In the genomic region with DNA sequence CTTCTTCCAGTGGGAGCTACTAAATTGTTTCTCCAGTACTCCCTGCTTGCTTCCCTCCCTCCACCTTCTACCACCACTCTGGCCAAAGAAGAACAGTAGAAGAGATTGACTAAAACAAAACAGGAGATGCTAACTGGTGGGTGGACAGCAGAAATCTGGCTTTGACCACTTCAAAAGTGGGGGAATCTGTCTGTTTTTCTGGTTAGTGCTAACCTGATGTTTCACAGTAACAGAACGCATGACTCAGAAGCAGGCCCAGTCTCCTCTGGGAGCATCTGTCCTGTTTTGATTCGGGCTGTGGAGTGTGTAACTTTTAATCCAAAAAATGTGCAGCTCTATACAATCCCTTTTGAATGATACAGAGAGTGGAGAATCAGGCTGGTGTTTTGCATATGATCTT, we compare ENCODE assay signal across 12 cellular contexts.
DNase-seq lines count a peak whose midpoint lies in the region; ATAC-seq and TF ChIP-seq lines count a peak whose summit lies in the region.
"Had no signal": no experiment of that assay in that cellular context is flagged by ENCODE, and none has a peak within 500 bp of the region (broad histone marks: within the 10 kb centered on the region; RNA-seq: fewer than 3 reads in every experiment).

No MANE protein-coding gene starts in this region.

- H3K4me1 Mint-ChIP-seq in stimulated activated naive B cell treated with anti-CD40 and anti-IgM and Interleukin-4, amounts not matched to agents 10 μg/mL and 1 μg/mL and 100 μg/mL, for 72 hours = peaks cover 0 to 5% of the 10 kb centered on the region in 2 donors
- H3K4me1 Mint-ChIP-seq: activated naive CD8-positive, alpha-beta T cell treated with anti-CD3 and anti-CD28 coated beads, Interleukin-2, amount 10 ng/mL, durations not matched to agents 7 days and 5 days had no signal

- H3K9me3 Mint-ChIP-seq in stimulated activated naive B cell treated with anti-CD40 and anti-IgM and Interleukin-4, amounts not matched to agents 10 μg/mL and 1 μg/mL and 100 μg/mL, for 72 hours = peaks cover 2 to 3% of the 10 kb centered on the region in 2 donors
- H3K9me3 Mint-ChIP-seq: activated CD4-positive, alpha-beta memory T cell treated with anti-CD3 and anti-CD28 coated beads for 36 hours; activated naive CD8-positive, alpha-beta T cell treated with anti-CD3 and anti-CD28 coated beads, Interleukin-2, amount 10 ng/mL, durations not matched to agents 7 days and 5 days had no signal

- H3K27ac ChIP-seq in coronary artery = peak overlapping the region; percentile 73 to 83

- DNase-seq in HFF-Myc (ENCODE audit: extremely low read depth, low read depth) (peak; percentile 74), coronary artery (ENCODE audit: low spot score) (no peak), kidney glomerular epithelial cell (lab: John Stamatoyannopoulos, UW) (peak; percentile 29), superior temporal gyrus (ENCODE audit: extremely low spot score) (peak; percentile 31), OCI-M1 (lab: John Stamatoyannopoulos, UW) (no peak)
- DNase-seq in activated effector memory CD4-positive, alpha-beta T cell treated with anti-CD3 and anti-CD28 coated beads, Interleukin-2, amount 50 U/mL, for 16 hours = no peak
- no peak for DNase-seq in stimulated activated naive B cell treated with anti-CD40 and anti-IgM and Interleukin-4, amounts not matched to agents 10 μg/mL and 1 μg/mL and 100 μg/mL, for 72 hours
- DNase-seq: activated CD4-positive, alpha-beta memory T cell treated with anti-CD3 and anti-CD28 coated beads for 36 hours; activated naive CD8-positive, alpha-beta T cell treated with anti-CD3 and anti-CD28 coated beads, Interleukin-2, amount 10 ng/mL, durations not matched to agents 7 days and 5 days; NCI-H82; stomach had no signal

- H3K27ac Mint-ChIP-seq in stimulated activated naive B cell treated with anti-CD40 and anti-IgM and Interleukin-4, amounts not matched to agents 10 μg/mL and 1 μg/mL and 100 μg/mL, for 72 hours = no peak overlapping the region
- H3K27ac Mint-ChIP-seq: activated CD4-positive, alpha-beta memory T cell treated with anti-CD3 and anti-CD28 coated beads for 36 hours; activated naive CD8-positive, alpha-beta T cell treated with anti-CD3 and anti-CD28 coated beads, Interleukin-2, amount 10 ng/mL, durations not matched to agents 7 days and 5 days had no signal

- H3K27me3 Mint-ChIP-seq in stimulated activated naive B cell treated with anti-CD40 and anti-IgM and Interleukin-4, amounts not matched to agents 10 μg/mL and 1 μg/mL and 100 μg/mL, for 72 hours = peaks cover 15 to 21% of the 10 kb centered on the region in 2 donors

- TF ChIP-seq CTCF in HFF-Myc (IDR thresholded peaks at IDR 0.05; ENCODE audit: low read depth, low read length, missing control alignments) (no peak), coronary artery (IDR thresholded peaks at IDR 0.05) (no peak)

- no peak overlapping the region for H3K4me3 Mint-ChIP-seq in stimulated activated naive B cell treated with anti-CD40 and anti-IgM and Interleukin-4, amounts not matched to agents 10 μg/mL and 1 μg/mL and 100 μg/mL, for 72 hours
- H3K4me3 Mint-ChIP-seq: activated CD4-positive, alpha-beta memory T cell treated with anti-CD3 and anti-CD28 coated beads for 36 hours; activated naive CD8-positive, alpha-beta T cell treated with anti-CD3 and anti-CD28 coated beads, Interleukin-2, amount 10 ng/mL, durations not matched to agents 7 days and 5 days had no signal

- H3K36me3 Mint-ChIP-seq in stimulated activated naive B cell treated with anti-CD40 and anti-IgM and Interleukin-4, amounts not matched to agents 10 μg/mL and 1 μg/mL and 100 μg/mL, for 72 hours = no peaks in the 10 kb centered on the region
- H3K36me3 Mint-ChIP-seq: activated CD4-positive, alpha-beta memory T cell treated with anti-CD3 and anti-CD28 coated beads for 36 hours; activated naive CD8-positive, alpha-beta T cell treated with anti-CD3 and anti-CD28 coated beads, Interleukin-2, amount 10 ng/mL, durations not matched to agents 7 days and 5 days had no signal

- ATAC-seq in HG02981 (IDR thresholded peaks at IDR 0.05; ENCODE audit: unreplicated experiment) = no peak
- ATAC-seq in stimulated activated naive B cell treated with anti-CD40 and anti-IgM and Interleukin-4, amounts not matched to agents 10 μg/mL and 1 μg/mL and 100 μg/mL, for 72 hours (replicated peaks) = no peak

- H3K4me3 ChIP-seq in HFF-Myc (replicated peaks; ENCODE audit: low read depth, low read length) = no peak overlapping the region
- H3K4me3 ChIP-seq in coronary artery = no peak overlapping the region
- H3K4me3 ChIP-seq: stomach had no signal

Comparison
In these comparisons a context has a peak if more than half of its experiments do, and no peak if none do; other contexts are left out.
1. DNase-seq: peak in HFF-Myc (single experiment), kidney glomerular epithelial cell (single experiment) and superior temporal gyrus (single experiment); none in coronary artery (single experiment), activated effector memory CD4-positive, alpha-beta T cell treated with anti-CD3 and anti-CD28 coated beads, Interleukin-2, amount 50 U/mL, for 16 hours (single experiment), OCI-M1 (single experiment) and stimulated activated naive B cell treated with anti-CD40 and anti-IgM and Interleukin-4, amounts not matched to agents 10 μg/mL and 1 μg/mL and 100 μg/mL, for 72 hours (single experiment).